11 cellular contexts compared by ENCODE assay signal in the genomic region with DNA sequence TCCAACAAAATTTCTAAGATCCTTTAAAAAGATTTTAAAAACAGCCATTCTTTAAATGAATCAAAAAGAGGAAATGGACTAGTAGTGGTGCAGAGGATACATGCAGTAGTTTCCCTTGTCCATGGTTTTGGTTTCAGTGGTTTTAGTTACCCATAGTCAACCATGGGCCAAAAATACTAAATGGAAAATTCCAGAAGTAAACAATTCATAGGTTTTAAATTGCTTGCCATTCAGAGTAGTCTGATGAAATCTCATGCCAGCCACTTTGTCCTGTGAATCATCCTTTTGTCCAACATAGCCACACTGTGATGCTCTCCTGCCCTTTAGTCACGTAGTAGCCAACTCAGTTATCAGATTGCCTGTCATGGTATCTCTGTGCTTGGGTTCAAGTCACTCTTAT.
DNase-seq lines count a peak whose midpoint lies in the region; ATAC-seq and TF ChIP-seq lines count a peak whose summit lies in the region.
"Had no signal": no experiment of that assay in that cellular context is flagged by ENCODE, and none has a peak within 500 bp of the region (broad histone marks: within the 10 kb centered on the region; RNA-seq: fewer than 3 reads in every experiment).

No MANE protein-coding gene starts in this region.

- 27% methylated on average over 1 of the region's 1 CpG for WGBS in smooth muscle cell (ENCODE audit: low lambda C conversion rate)

- CTCF ChIA-PET in PC-3 (lab: Charles Lee): no interaction called here

- intact Hi-C loops in PC-3 (cut with micrococcal nuclease): no loop called here

- H3K9me2 ChIP-seq in PC-3 (replicated peaks; ENCODE audit: low read length): no peaks in the 10 kb centered on the region

- H3F3A ChIP-seq in smooth muscle cell (ENCODE audit: low read depth) (no peaks in the 10 kb centered on the region), PC-3 (ENCODE audit: low read length, unreplicated experiment) (no peaks in the 10 kb centered on the region)

- ATAC-seq in HG03097 (IDR thresholded peaks at IDR 0.05; ENCODE audit: low FRiP score, unreplicated experiment) (peak; percentile 74), RWPE2 (ENCODE audit: low read depth) (peak; percentile 54; the same call in 2 of the 3 replicates), PC-3 (no peak)

- BruUV-seq in PC-3 (replicated peaks; lab: Mats Ljungman, UMichigan): no TSS peak

- H3K36me3 ChIP-seq in RWPE2 (ENCODE audit: low read depth) (no peaks in the 10 kb centered on the region), smooth muscle cell (ENCODE audit: low read depth) (no peaks in the 10 kb centered on the region), PC-3 (ENCODE audit: low read depth, low read length) (no peaks in the 10 kb centered on the region)

- POLR2A ChIA-PET in PC-3 (lab: Charles Lee; ENCODE audit: unreplicated experiment): no interaction called here

- no peak overlapping the region for H3K9ac ChIP-seq in smooth muscle cell (ENCODE audit: low read depth)
- H3K9ac ChIP-seq in PC-3 (ENCODE audit: low read length): no peak overlapping the region

- H3K9me3 ChIP-seq in RWPE2 (ENCODE audit: severe bottlenecking) (no peaks in the 10 kb centered on the region), smooth muscle cell (replicated peaks; ENCODE audit: low read depth) (no peaks in the 10 kb centered on the region), PC-3 (ENCODE audit: low read length) (no peaks in the 10 kb centered on the region)

- H3K4me3 ChIP-seq in RWPE2 (ENCODE audit: severe bottlenecking): no peak overlapping the region
- H3K4me3 ChIP-seq in smooth muscle cell: no peak overlapping the region
- H3K4me3 ChIP-seq in PC-3 (ENCODE audit: low read length): no peak overlapping the region

- in situ Hi-C loops in GM13976 (cut with MboI; ENCODE audit: low sequenced_read_pairs, unreplicated experiment): no loop called here

- H4K20me1 ChIP-seq in smooth muscle cell (ENCODE audit: low read depth): no peaks in the 10 kb centered on the region
- H4K20me1 ChIP-seq in PC-3 (ENCODE audit: low read length): no peaks in the 10 kb centered on the region

- peak; percentile 5 for DNase-seq in DMS53 (lab: John Stamatoyannopoulos, UW)
- DNase-seq in DMS53 treated with DMSO at 0.1 percent for 48 hours (lab: John Stamatoyannopoulos, UW; ENCODE audit: unreplicated experiment): no peak
- DNase-seq in RWPE2 (ENCODE audit: low spot score): no peak
- DNase-seq in smooth muscle cell (lab: John Stamatoyannopoulos, UW; ENCODE audit: unreplicated experiment): no peak
- no peak for DNase-seq in GM13976 (ENCODE audit: low spot score)
- no peak for DNase-seq in substantia nigra (lab: John Stamatoyannopoulos, UW)
- no peak for DNase-seq in PC-3
- DNase-seq: activated CD4-positive, alpha-beta T cell treated with anti-CD3 and anti-CD28 coated beads, Interleukin-2, amount 50 U/mL, for 48 hours; IMR-90 had no signal

- no peaks in the 10 kb centered on the region for H3K4me1 ChIP-seq in RWPE2 (ENCODE audit: insufficient read depth, poor library complexity, severe bottlenecking)
- H3K4me1 ChIP-seq in smooth muscle cell (ENCODE audit: low read depth): peaks cover 12% of the 10 kb centered on the region
- H3K4me1 ChIP-seq in PC-3 (ENCODE audit: insufficient read depth, low read length): no peaks in the 10 kb centered on the region

- H3K27me3 ChIP-seq in RWPE2 (ENCODE audit: insufficient read depth, poor library complexity, severe bottlenecking): no peaks in the 10 kb centered on the region
- H3K27me3 ChIP-seq in smooth muscle cell (ENCODE audit: low read depth): no peaks in the 10 kb centered on the region
- H3K27me3 ChIP-seq in PC-3 (ENCODE audit: low read length): no peaks in the 10 kb centered on the region

- no peak for TF ChIP-seq CTCF in RWPE2 (IDR thresholded peaks at IDR 0.05; ENCODE audit: poor library complexity, severe bottlenecking)
- TF ChIP-seq CTCF in smooth muscle cell (IDR thresholded peaks at IDR 0.05; ENCODE audit: borderline replicate concordance, insufficient read depth, poor library complexity, severe bottlenecking): no peak
- no peak for TF ChIP-seq CTCF in GM13976 (IDR thresholded peaks at IDR 0.05; ENCODE audit: borderline replicate concordance, control extremely low read depth, extremely low read depth, insufficient read depth, missing control alignments)
- TF ChIP-seq CTCF in PC-3 (conservative IDR thresholded peaks at IDR 0.05; ENCODE audit: low read depth, low read length): no peak

- no peak overlapping the region for H3K27ac ChIP-seq in RWPE2 (ENCODE audit: poor library complexity, severe bottlenecking)
- peak overlapping the region; percentile 65 for H3K27ac ChIP-seq in smooth muscle cell (ENCODE audit: low read depth)
- H3K27ac ChIP-seq in substantia nigra (ENCODE audit: low read depth, low read length, poor library complexity, severe bottlenecking): no peak overlapping the region
- no peak overlapping the region for H3K27ac ChIP-seq in PC-3 (ENCODE audit: low read length)
- H3K27ac ChIP-seq: 22Rv1 had no signal

- no peak overlapping the region for H3K4me2 ChIP-seq in smooth muscle cell
- H3K4me2 ChIP-seq in PC-3 (ENCODE audit: low read length): no peak overlapping the region

- H3K79me2 ChIP-seq in smooth muscle cell (ENCODE audit: low read depth) (no peaks in the 10 kb centered on the region), PC-3 (ENCODE audit: low read length) (no peaks in the 10 kb centered on the region)

- H2AFZ ChIP-seq in smooth muscle cell (ENCODE audit: low read depth) (peak overlapping the region; percentile 61), PC-3 (ENCODE audit: low read length) (no peak overlapping the region)
